Comparison of ENCODE assay signal across 8 cellular contexts in the genomic region with DNA sequence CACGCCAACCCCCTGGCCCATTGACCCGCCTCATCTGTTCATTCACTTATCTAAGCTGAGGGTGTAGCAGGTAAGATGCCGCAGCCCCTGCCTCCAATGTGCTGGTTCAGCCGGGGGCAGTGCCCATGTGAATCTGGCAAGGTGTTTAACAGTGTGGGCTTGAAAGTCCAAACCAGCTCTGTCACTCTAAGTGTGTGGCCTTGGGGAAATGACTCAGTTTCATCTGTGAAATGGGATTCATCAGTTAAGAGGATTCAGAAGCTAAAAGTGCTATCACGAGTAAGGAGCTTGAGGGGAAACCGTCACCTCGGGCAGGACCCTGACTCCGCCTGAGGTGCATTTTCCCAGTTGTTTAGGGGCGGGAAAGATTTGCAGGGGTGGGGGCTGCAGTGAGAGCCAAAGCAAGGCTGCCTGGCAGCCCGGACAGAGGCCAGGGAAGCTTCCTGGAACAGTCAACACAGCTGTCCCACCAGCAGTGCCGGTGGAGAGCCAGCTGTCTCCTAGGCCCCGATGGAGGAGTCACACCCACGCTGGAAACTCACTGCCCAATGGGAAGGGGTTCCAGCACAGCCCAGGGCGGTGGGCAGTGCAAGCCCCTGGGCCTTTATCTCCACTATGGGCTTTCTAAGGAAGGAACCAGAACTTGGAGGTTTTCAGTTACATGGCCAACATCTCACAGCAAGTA. TPM values are rescaled to one million over a fixed set of nuclear protein-coding genes. Genes with fewer than 3 reads are reported as not detected.
DNase-seq lines count a peak whose midpoint lies in the region; ATAC-seq and TF ChIP-seq lines count a peak whose summit lies in the region.

No MANE protein-coding gene starts in this region.

- CTCF ChIA-PET in CD4-positive, alpha-beta T cell (lab: Charles Lee): interaction anchor here (0.7 to 2.8 kb wide), 16 partner anchors 10 to 204 kb away, joined by 3 to 27 read pairs (median 5); a partner anchor contains a TSS

- no peak overlapping the region for H3K27ac ChIP-seq in CD4-positive, alpha-beta T cell (ENCODE audit: low read depth, low read length)
- no peak overlapping the region for H3K27ac ChIP-seq in effector memory CD4-positive, alpha-beta T cell (ENCODE audit: insufficient read depth, low read length, poor library complexity, severe bottlenecking)
- no peak overlapping the region for H3K27ac ChIP-seq in neutrophil

- no peaks in the 10 kb centered on the region for H3K4me1 ChIP-seq in effector memory CD4-positive, alpha-beta T cell (ENCODE audit: control insufficient read depth, insufficient read depth, low read length, poor library complexity, severe bottlenecking)
- peaks cover 16 to 18% of the 10 kb centered on the region in 2 experiments for H3K4me1 ChIP-seq in neutrophil (ENCODE audit: control insufficient read depth in 1 of 2, insufficient read depth in 1 of 2, low read depth in 1 of 2, low read length in 1 of 2)

- H3K9me3 Mint-ChIP-seq in CD4-positive, alpha-beta T cell: no peaks in the 10 kb centered on the region

- DNase-seq in CD4-positive, alpha-beta T cell: no peak
- peak; percentile 52 for DNase-seq in NCI-H2196 (lab: John Stamatoyannopoulos, UW; ENCODE audit: unreplicated experiment)
- DNase-seq in effector memory CD4-positive, alpha-beta T cell: no peak
- no peak for DNase-seq in MV-4-11 (lab: John Stamatoyannopoulos, UW)
- no peak for DNase-seq in NCI-H1105 treated with DMSO at 0.1 percent for 48 hours (lab: John Stamatoyannopoulos, UW)

- H3K36me3 ChIP-seq in effector memory CD4-positive, alpha-beta T cell (ENCODE audit: control insufficient read depth, insufficient read depth, low read length): no peaks in the 10 kb centered on the region
- H3K36me3 ChIP-seq in neutrophil: no peaks in the 10 kb centered on the region

- POLR2A ChIA-PET in CD4-positive, alpha-beta T cell (lab: Charles Lee): interaction anchor here (1.5 to 3.2 kb wide), 3 partner anchors 10 to 144 kb away, joined by 5 to 30 read pairs (median 8); a partner anchor contains a TSS

- no peak for ATAC-seq in CD4-positive, alpha-beta T cell (ENCODE audit: poor library complexity)
- ATAC-seq in GM19467 (IDR thresholded peaks at IDR 0.05; ENCODE audit: unreplicated experiment) (no peak), GM18520 (IDR thresholded peaks at IDR 0.05; ENCODE audit: unreplicated experiment) (no peak)

- TF ChIP-seq CTCF in CD4-positive, alpha-beta T cell (IDR thresholded peaks at IDR 0.05): no peak
- TF ChIP-seq CTCF in neutrophil (IDR thresholded peaks at IDR 0.05): no peak

- H3K4me3 Mint-ChIP-seq in CD4-positive, alpha-beta T cell: peak overlapping the region; percentile 82

- H3K27me3 ChIP-seq in CD4-positive, alpha-beta T cell (ENCODE audit: control insufficient read depth, insufficient read depth, low read length): no peaks in the 10 kb centered on the region
- no peaks in the 10 kb centered on the region for H3K27me3 ChIP-seq in effector memory CD4-positive, alpha-beta T cell (replicated peaks; ENCODE audit: control insufficient read depth, insufficient read depth, low read length, poor library complexity, severe bottlenecking)
- H3K27me3 ChIP-seq in neutrophil: peaks cover 11% of the 10 kb centered on the region

- peaks cover 14% of the 10 kb centered on the region for H3K4me1 Mint-ChIP-seq in CD4-positive, alpha-beta T cell (ENCODE audit: low read depth)

- no peaks in the 10 kb centered on the region for H3K27me3 Mint-ChIP-seq in CD4-positive, alpha-beta T cell

- peaks cover 7% of the 10 kb centered on the region for H3K36me3 Mint-ChIP-seq in CD4-positive, alpha-beta T cell (ENCODE audit: low read depth)

- intact Hi-C loops in CD4-positive, alpha-beta T cell (cut with DNase I, micrococcal nuclease): loop anchor here in 1 of 2 experiments (5.0 kb wide), 1 partner anchor 64 kb away; no protein-coding TSS in a partner anchor

- peak overlapping the region; percentile 30 for H3K27ac Mint-ChIP-seq in CD4-positive, alpha-beta T cell

- H3K4me3 ChIP-seq in effector memory CD4-positive, alpha-beta T cell (ENCODE audit: insufficient read depth, low read depth, low read length, poor library complexity, severe bottlenecking): peak overlapping the region; percentile 42
- H3K4me3 ChIP-seq in neutrophil (ENCODE audit: low read depth in 1 of 2, low read length in 1 of 2): peak overlapping the region; percentile 33 to 59

- H3K9me3 ChIP-seq in CD4-positive, alpha-beta T cell (ENCODE audit: control insufficient read depth, low read length): no peaks in the 10 kb centered on the region
- no peaks in the 10 kb centered on the region for H3K9me3 ChIP-seq in effector memory CD4-positive, alpha-beta T cell (ENCODE audit: control insufficient read depth, low read length)
- no peaks in the 10 kb centered on the region for H3K9me3 ChIP-seq in neutrophil

RNA-seq across cellular contexts. Expression of a gene that starts 9.7 kb away (rescaled TPM):
- 10 to 100 TPM; 28.4 to 28.8 TPM for total RNA-seq in CD4-positive, alpha-beta T cell

RNA-seq across cellular contexts. Expression of a gene that starts 21.1 kb away (rescaled TPM):
- 1 to 10 TPM; 2.2 to 3.1 TPM for total RNA-seq in CD4-positive, alpha-beta T cell

RNA-seq across cellular contexts. Expression of a gene that starts 38.8 kb away (rescaled TPM):
- 10 to 100 TPM; 20.7 to 21.7 TPM for total RNA-seq in CD4-positive, alpha-beta T cell

RNA-seq across cellular contexts. Expression of a gene that starts 39.2 kb away (rescaled TPM):
- 1 to 10 TPM; 4.8 to 6.5 TPM for total RNA-seq in CD4-positive, alpha-beta T cell

RNA-seq across cellular contexts. Expression of a gene that starts 59.2 kb away (rescaled TPM):
- total RNA-seq in CD4-positive, alpha-beta T cell: under 1 TPM; 0.30 to 0.31 TPM
